ENCODE assay signal across 13 cellular contexts in genomic region chr5:125559296-125559695, GRCh38.
DNase-seq lines count a peak whose midpoint lies in the region; ATAC-seq, FAIRE-seq and TF ChIP-seq lines count a peak whose summit lies in the region.
"Had no signal": no experiment of that assay in that cellular context is flagged by ENCODE, and none has a peak within 500 bp of the region (broad histone marks: within the 10 kb centered on the region; RNA-seq: fewer than 3 reads in every experiment).

No MANE protein-coding gene starts in this region.

- no peak overlapping the region for H3K4me3 ChIP-seq in A549
- H3K4me3 ChIP-seq in HFF-Myc (replicated peaks; ENCODE audit: low read depth, low read length): no peak overlapping the region
- H3K4me3 ChIP-seq: BLaER1 had no signal

- H3K9me3 ChIP-seq in A549: no peaks in the 10 kb centered on the region
- H3K9me3 ChIP-seq: BLaER1 had no signal

- no peak for TF ChIP-seq EP300 in A549 (IDR thresholded peaks at IDR 0.05)

- CTCF ChIA-PET in A549 (lab: Yijun Ruan, JAX): interaction anchor here (1.6 kb wide), 1 partner anchor 1888 kb away, joined by 3 read pairs; no protein-coding TSS in a partner anchor

- WGBS in A549 (ENCODE audit: missing lambda C conversion rate): 4% methylated on average over 2 of the region's 2 CpGs

- H3K27ac Mint-ChIP-seq in activated T-helper 17 cell treated with anti-CD3 and anti-CD28 coated beads, Interleukin-2, amount 50 U/mL, for 72 hours: no peak overlapping the region
- H3K27ac Mint-ChIP-seq: dendritic cell treated with granulocyte-macrophage colony-stimulating factor and Interleukin-4, amounts not matched to agents 40 ng/mL and 50 ng/mL, for 4 days had no signal

- H3K9me3 Mint-ChIP-seq in activated T-helper 17 cell treated with anti-CD3 and anti-CD28 coated beads, Interleukin-2, amount 50 U/mL, for 72 hours: peaks cover 9% of the 10 kb centered on the region

- TF ChIP-seq POLR2A in A549 (IDR thresholded peaks at IDR 0.05; ENCODE audit: low read length): no peak

- TF ChIP-seq CTCF in A549 (IDR thresholded peaks at IDR 0.05) (no peak), HFF-Myc (IDR thresholded peaks at IDR 0.05; ENCODE audit: low read depth, low read length, missing control alignments) (no peak), GM20000 (IDR thresholded peaks at IDR 0.05; ENCODE audit: extremely low read depth, missing control alignments) (no peak)

- peak overlapping the region; percentile 46 for H3K4me2 ChIP-seq in A549
- H3K4me2 ChIP-seq: BLaER1 had no signal

- no peak overlapping the region for H3K4me3 Mint-ChIP-seq in activated T-helper 17 cell treated with anti-CD3 and anti-CD28 coated beads, Interleukin-2, amount 50 U/mL, for 72 hours
- H3K4me3 Mint-ChIP-seq: dendritic cell treated with granulocyte-macrophage colony-stimulating factor and Interleukin-4, amounts not matched to agents 40 ng/mL and 50 ng/mL, for 4 days had no signal

- no peaks in the 10 kb centered on the region for H3K36me3 Mint-ChIP-seq in activated T-helper 17 cell treated with anti-CD3 and anti-CD28 coated beads, Interleukin-2, amount 50 U/mL, for 72 hours (ENCODE audit: low read depth)

- POLR2A ChIA-PET in A549 (lab: Yijun Ruan, JAX): interaction anchor here (0.6 to 1.9 kb wide), 2 partner anchors 74 to 269 kb away, joined by 3 to 10 read pairs; no protein-coding TSS in a partner anchor

- H3K27ac ChIP-seq in A549: 0 out of 6 replicates have a peak overlapping the region, but pooled peaks of 1 of the 2 experiments have one; percentile 5
- H3K27ac ChIP-seq: BLaER1 had no signal

- DNase-seq in A549 (ENCODE audit: low read depth in 1 of 2, low spot score in 1 of 2) (peak; percentile 19 to 69), HFF-Myc (ENCODE audit: extremely low read depth, low read depth) (peak; percentile 55), astrocyte of the hippocampus (ENCODE audit: low read depth, low spot score) (peak; percentile 93), GM20000 (ENCODE audit: low spot score) (no peak)
- DNase-seq in stimulated activated naive CD8-positive, alpha-beta T cell treated with anti-CD3 and anti-CD28 coated beads, Interleukin-15, Interleukin-2, amounts not matched to agents 100 U/mL and 50 U/mL, for 24 hours: no peak
- no peak for DNase-seq in stimulated activated CD4-positive, alpha-beta T cell treated with anti-CD3 and anti-CD28 coated beads, Interleukin-4, amount 100 ng/mL, for 24 hours
- DNase-seq: activated CD8-positive, alpha-beta memory T cell treated with anti-CD3 and anti-CD28 coated beads, Interleukin-2, amount 50 U/mL, for 48 hours; NCI-H2029 treated with DMSO at 0.1 percent for 48 hours; stimulated activated CD4-positive, alpha-beta T cell treated with anti-CD3 and anti-CD28 coated beads, Interleukin-15, amount 100 ng/mL, for 24 hours had no signal

- peak; percentile 90 to 97 for ATAC-seq in A549
- ATAC-seq in stimulated activated naive CD8-positive, alpha-beta T cell treated with anti-CD3 and anti-CD28 coated beads, Interleukin-15, Interleukin-2, amounts not matched to agents 100 U/mL and 50 U/mL, for 24 hours: no peak
- ATAC-seq in activated T-helper 17 cell treated with anti-CD3 and anti-CD28 coated beads, Interleukin-2, amount 50 U/mL, for 72 hours (replicated peaks): no peak

- H3K4me1 ChIP-seq in A549: peaks cover 12% of the 10 kb centered on the region; the same call in 1 of the 3 replicates
- H3K4me1 ChIP-seq: BLaER1 had no signal

- no peaks in the 10 kb centered on the region for H3K27me3 Mint-ChIP-seq in activated T-helper 17 cell treated with anti-CD3 and anti-CD28 coated beads, Interleukin-2, amount 50 U/mL, for 72 hours
- H3K27me3 Mint-ChIP-seq: dendritic cell treated with granulocyte-macrophage colony-stimulating factor and Interleukin-4, amounts not matched to agents 40 ng/mL and 50 ng/mL, for 4 days had no signal

- no peaks in the 10 kb centered on the region for H3K4me1 Mint-ChIP-seq in activated T-helper 17 cell treated with anti-CD3 and anti-CD28 coated beads, Interleukin-2, amount 50 U/mL, for 72 hours

- no peak for TF ChIP-seq RAD21 in A549 (conservative IDR thresholded peaks at IDR 0.05 in 1 of 2, IDR thresholded peaks at IDR 0.05 in 1 of 2)

- FAIRE-seq in A549 (lab: Jason Lieb, UNC): no peak
- peak; percentile 91 for FAIRE-seq in islet of Langerhans (lab: Jason Lieb, UNC)

TF ChIP-seq in A549, 52 proteins besides CTCF, POLR2A, EP300 and RAD21:
- TF ChIP-seq FOSL2 (IDR thresholded peaks at IDR 0.05) (0 out of 2 replicates have a peak, but pooled peaks have one; percentile 9), FOSL2 (CRISPR knock-in tag; IDR thresholded peaks at IDR 0.05) (peak; percentile 55; the same call in 1 of the 2 replicates), GATA3 (IDR thresholded peaks at IDR 0.05; ENCODE audit: borderline replicate concordance) (peak; percentile 58; the same call in 1 of the 2 replicates), PHF8 (IDR thresholded peaks at IDR 0.05; ENCODE audit: borderline replicate concordance, low read depth) (no peak), JUNB (IDR thresholded peaks at IDR 0.05) (peak; percentile 56), CHD2 (IDR thresholded peaks at IDR 0.05; ENCODE audit: low read length, partially characterized antibody) (no peak), RCOR1 (IDR thresholded peaks at IDR 0.05; ENCODE audit: low read depth, low read length) (no peak)

Comparison
In these comparisons a context has a peak if more than half of its experiments do, and no peak if none do; other contexts are left out.
1. ATAC-seq: peak in A549 (2 of 2); none in stimulated activated naive CD8-positive, alpha-beta T cell treated with anti-CD3 and anti-CD28 coated beads, Interleukin-15, Interleukin-2, amounts not matched to agents 100 U/mL and 50 U/mL, for 24 hours (single experiment) and activated T-helper 17 cell treated with anti-CD3 and anti-CD28 coated beads, Interleukin-2, amount 50 U/mL, for 72 hours (single experiment).
2. DNase-seq: peak in A549 (2 of 2), HFF-Myc (single experiment) and astrocyte of the hippocampus (single experiment); none in GM20000 (single experiment), stimulated activated naive CD8-positive, alpha-beta T cell treated with anti-CD3 and anti-CD28 coated beads, Interleukin-15, Interleukin-2, amounts not matched to agents 100 U/mL and 50 U/mL, for 24 hours (single experiment) and stimulated activated CD4-positive, alpha-beta T cell treated with anti-CD3 and anti-CD28 coated beads, Interleukin-4, amount 100 ng/mL, for 24 hours (single experiment).